ENCODE assay signal across 12 cellular contexts in genomic region chr7:70635633-70636032, GRCh38.
DNase-seq lines count a peak whose midpoint lies in the region; ATAC-seq and TF ChIP-seq lines count a peak whose summit lies in the region.
"Had no signal": no experiment of that assay in that cellular context is flagged by ENCODE, and none has a peak within 500 bp of the region (broad histone marks: within the 10 kb centered on the region; RNA-seq: fewer than 3 reads in every experiment).

No MANE protein-coding gene starts in this region.

- H3K9me2 ChIP-seq in Karpas-422 (replicated peaks; ENCODE audit: insufficient read depth, low read length) = no peaks in the 10 kb centered on the region

- H3K9ac ChIP-seq in Karpas-422 (ENCODE audit: low read length) (no peak overlapping the region), endodermal cell (ENCODE audit: extremely low read depth, low read length, poor library complexity, severe bottlenecking) (no peak overlapping the region)
- H3K9ac ChIP-seq: KMS-11 had no signal

- no peaks in the 10 kb centered on the region for H3K36me3 ChIP-seq in Karpas-422 (ENCODE audit: insufficient read depth, low read length)
- H3K36me3 ChIP-seq in endodermal cell (ENCODE audit: control insufficient read depth, insufficient read depth, low read length) = no peaks in the 10 kb centered on the region
- no peaks in the 10 kb centered on the region for H3K36me3 ChIP-seq in right lobe of liver

- H3K4me1 ChIP-seq in Karpas-422 (ENCODE audit: low read length) (peaks cover 23% of the 10 kb centered on the region), endodermal cell (ENCODE audit: control insufficient read depth, insufficient read depth, low read length) (peaks cover 24% of the 10 kb centered on the region), right lobe of liver (peaks cover 0 to 4% (median 2%) of the 10 kb centered on the region in 4 donors)
- H3K4me1 ChIP-seq: Caco-2 had no signal

- no peaks in the 10 kb centered on the region for H3K9me3 Mint-ChIP-seq in stimulated activated naive CD8-positive, alpha-beta T cell treated with anti-CD3 and anti-CD28 coated beads, Interleukin-15, amount 100 ng/mL, for 72 hours
- peaks cover 1% of the 10 kb centered on the region for H3K9me3 Mint-ChIP-seq in endodermal cell
- H3K9me3 Mint-ChIP-seq: CD8-positive, alpha-beta memory T cell had no signal

- H4K20me1 ChIP-seq in Karpas-422 (ENCODE audit: insufficient read depth, low read depth, low read length) = peaks cover 4% of the 10 kb centered on the region; the same call in 1 of the 2 replicates

- WGBS in endodermal cell (ENCODE audit: insufficient coverage in 1 of 2, insufficient read length in 1 of 2), 2 experiments = 89 to 100% methylated on average over 1 of the region's 1 CpG
- no CpG with 5 or more reads among the region's 1 CpG for WGBS in right lobe of liver (ENCODE audit: insufficient coverage, low coverage, low lambda C conversion rate, missing lambda C conversion rate)

- H3K27me3 ChIP-seq in Karpas-422 (ENCODE audit: low read length) = no peaks in the 10 kb centered on the region
- no peaks in the 10 kb centered on the region for H3K27me3 ChIP-seq in endodermal cell (ENCODE audit: control insufficient read depth, insufficient read depth, low read length, poor library complexity, severe bottlenecking)
- no peaks in the 10 kb centered on the region for H3K27me3 ChIP-seq in right lobe of liver

- H3K4me2 ChIP-seq in Karpas-422 (ENCODE audit: low read depth, low read length, poor library complexity, severe bottlenecking) = no peak overlapping the region
- H3K4me2 ChIP-seq: KMS-11 had no signal

- peaks cover 5% of the 10 kb centered on the region for H3K36me3 Mint-ChIP-seq in endodermal cell (ENCODE audit: low read depth)
- H3K36me3 Mint-ChIP-seq: CD8-positive, alpha-beta memory T cell had no signal

- no peaks in the 10 kb centered on the region for H3K9me3 ChIP-seq in Karpas-422 (ENCODE audit: low read length)
- no peaks in the 10 kb centered on the region for H3K9me3 ChIP-seq in endodermal cell (ENCODE audit: control insufficient read depth, low read length)
- no peaks in the 10 kb centered on the region for H3K9me3 ChIP-seq in right lobe of liver
- H3K9me3 ChIP-seq: Caco-2 had no signal

- no peaks in the 10 kb centered on the region for H3K79me2 ChIP-seq in Karpas-422 (ENCODE audit: low read length)

- ATAC-seq in stimulated activated naive CD8-positive, alpha-beta T cell treated with anti-CD3 and anti-CD28 coated beads, Interleukin-15, amount 100 ng/mL, for 72 hours = peak; percentile 8
- no peak for ATAC-seq in stimulated activated naive CD8-positive, alpha-beta T cell treated with anti-CD3 and anti-CD28 coated beads, Interleukin-15, Interleukin-2, amounts not matched to agents 100 U/mL and 50 U/mL, for 24 hours
- peak; percentile 13 to 60 (median 40) for ATAC-seq in right lobe of liver
- ATAC-seq: HCT116 had no signal

- H3K27ac ChIP-seq in Karpas-422 (ENCODE audit: low read length) (no peak overlapping the region), endodermal cell (ENCODE audit: low read depth, low read length) (no peak overlapping the region), right lobe of liver (no peak overlapping the region), caudate nucleus (ENCODE audit: low read depth, low read length) (no peak overlapping the region)
- H3K27ac ChIP-seq: KMS-11 had no signal

- no peak overlapping the region for H3K4me3 Mint-ChIP-seq in stimulated activated naive CD8-positive, alpha-beta T cell treated with anti-CD3 and anti-CD28 coated beads, Interleukin-15, amount 100 ng/mL, for 72 hours
- H3K4me3 Mint-ChIP-seq in endodermal cell = no peak overlapping the region
- H3K4me3 Mint-ChIP-seq: CD8-positive, alpha-beta memory T cell had no signal

- DNase-seq in stimulated activated naive CD8-positive, alpha-beta T cell treated with anti-CD3 and anti-CD28 coated beads, Interleukin-15, amount 100 ng/mL, for 72 hours = no peak
- no peak for DNase-seq in stimulated activated naive CD8-positive, alpha-beta T cell treated with anti-CD3 and anti-CD28 coated beads, Interleukin-15, Interleukin-2, amounts not matched to agents 100 U/mL and 50 U/mL, for 24 hours
- DNase-seq in Karpas-422 = peak; percentile 52
- peak; percentile 39 for DNase-seq in endodermal cell
- DNase-seq in right lobe of liver = no peak
- no peak for DNase-seq in C1 segment of cervical spinal cord (lab: John Stamatoyannopoulos, UW)
- DNase-seq in caudate nucleus (lab: John Stamatoyannopoulos, UW) = no peak
- no peak for DNase-seq in NCI-H226
- DNase-seq: Caco-2; CD8-positive, alpha-beta memory T cell had no signal

- H3K4me1 Mint-ChIP-seq in stimulated activated naive CD8-positive, alpha-beta T cell treated with anti-CD3 and anti-CD28 coated beads, Interleukin-15, amount 100 ng/mL, for 72 hours = peaks cover 19% of the 10 kb centered on the region
- H3K4me1 Mint-ChIP-seq in endodermal cell = peaks cover 62% of the 10 kb centered on the region

- no peak overlapping the region for H3K27ac Mint-ChIP-seq in stimulated activated naive CD8-positive, alpha-beta T cell treated with anti-CD3 and anti-CD28 coated beads, Interleukin-15, amount 100 ng/mL, for 72 hours
- no peak overlapping the region for H3K27ac Mint-ChIP-seq in endodermal cell

- H3K4me3 ChIP-seq in Karpas-422 (ENCODE audit: low read length) = no peak overlapping the region
- H3K4me3 ChIP-seq in endodermal cell (ENCODE audit: low read length) = no peak overlapping the region
- no peak overlapping the region for H3K4me3 ChIP-seq in right lobe of liver

- TF ChIP-seq CTCF in endodermal cell (conservative IDR thresholded peaks at IDR 0.05) (peak; percentile 31), right lobe of liver (IDR thresholded peaks at IDR 0.05) (no peak)

- TF ChIP-seq POLR2A in right lobe of liver (IDR thresholded peaks at IDR 0.05) = no peak

- H3K27me3 Mint-ChIP-seq in stimulated activated naive CD8-positive, alpha-beta T cell treated with anti-CD3 and anti-CD28 coated beads, Interleukin-15, amount 100 ng/mL, for 72 hours = no peaks in the 10 kb centered on the region
- H3K27me3 Mint-ChIP-seq in endodermal cell (ENCODE audit: insufficient read depth) = peaks cover 29% of the 10 kb centered on the region

- intact Hi-C loops in right lobe of liver (cut with DNase I) = no loop called here

- no peak overlapping the region for H2AFZ ChIP-seq in Karpas-422 (ENCODE audit: low read length)

Comparison
In these comparisons a context has a peak if more than half of its experiments do, and no peak if none do; other contexts are left out.
1. DNase-seq: peak in Karpas-422 (single experiment) and endodermal cell (single experiment); none in stimulated activated naive CD8-positive, alpha-beta T cell treated with anti-CD3 and anti-CD28 coated beads, Interleukin-15, amount 100 ng/mL, for 72 hours (0 of 2), stimulated activated naive CD8-positive, alpha-beta T cell treated with anti-CD3 and anti-CD28 coated beads, Interleukin-15, Interleukin-2, amounts not matched to agents 100 U/mL and 50 U/mL, for 24 hours (single experiment), right lobe of liver (0 of 3), C1 segment of cervical spinal cord (0 of 14), caudate nucleus (0 of 61) and NCI-H226 (single experiment).